Comparison of ENCODE assay signal across 12 cellular contexts in the genomic region with DNA sequence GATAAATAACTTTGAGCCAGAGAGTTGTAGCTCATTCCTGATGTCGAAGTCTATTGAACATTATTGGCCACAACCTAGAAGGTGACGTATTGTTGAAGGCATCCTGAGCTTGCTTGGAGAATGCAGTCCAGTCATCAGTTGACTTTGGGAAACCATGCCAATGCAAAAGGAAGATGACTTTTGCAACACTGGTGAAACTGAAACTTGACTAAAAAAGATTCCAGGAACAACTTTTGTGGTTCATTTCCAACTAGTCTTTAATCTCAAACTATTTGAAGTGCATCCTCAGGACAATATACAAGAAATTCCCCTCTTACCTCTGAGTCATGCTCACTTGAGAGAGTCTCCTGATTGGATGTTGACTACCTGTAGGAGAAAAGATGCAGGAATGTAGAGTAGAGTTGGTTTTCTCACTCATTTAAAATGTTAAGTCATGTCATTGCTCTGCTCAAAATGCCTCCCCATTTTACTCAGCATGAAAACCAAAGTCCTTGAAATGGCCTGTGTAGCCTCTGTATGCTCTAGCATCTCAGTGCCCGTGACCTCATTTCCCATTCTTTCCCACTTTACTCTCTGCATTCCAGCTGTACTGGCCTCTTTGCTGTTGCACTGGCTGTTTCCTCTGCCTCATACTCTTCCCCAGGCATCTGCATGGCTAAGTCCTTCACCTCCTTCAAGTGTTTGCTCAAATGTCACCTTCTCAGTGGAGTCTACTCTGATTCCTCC. TPM values are rescaled to one million over a fixed set of nuclear protein-coding genes. Genes with fewer than 3 reads are reported as not detected.
DNase-seq lines count a peak whose midpoint lies in the region; ATAC-seq and TF ChIP-seq lines count a peak whose summit lies in the region.
"Had no signal": no experiment of that assay in that cellular context is flagged by ENCODE, and none has a peak within 500 bp of the region (broad histone marks: within the 10 kb centered on the region; RNA-seq: fewer than 3 reads in every experiment).

No MANE protein-coding gene starts in this region.

- H3K36me3 ChIP-seq in breast epithelium = no peaks in the 10 kb centered on the region

- H3K9me3 Mint-ChIP-seq in MCF 10A (ENCODE audit: unreplicated experiment) = no peaks in the 10 kb centered on the region
- no peaks in the 10 kb centered on the region for H3K9me3 Mint-ChIP-seq in stimulated activated memory B cell treated with anti-CD40 and anti-IgM and Interleukin-4, amounts not matched to agents 10 μg/mL and 1 μg/mL and 100 μg/mL, for 72 hours
- H3K9me3 Mint-ChIP-seq: CD8-positive, alpha-beta T cell; IgD-negative memory B cell had no signal

- H3K4me3 Mint-ChIP-seq in MCF 10A (ENCODE audit: unreplicated experiment) = no peak overlapping the region
- no peak overlapping the region for H3K4me3 Mint-ChIP-seq in stimulated activated memory B cell treated with anti-CD40 and anti-IgM and Interleukin-4, amounts not matched to agents 10 μg/mL and 1 μg/mL and 100 μg/mL, for 72 hours
- H3K4me3 Mint-ChIP-seq: CD8-positive, alpha-beta T cell; IgD-negative memory B cell had no signal

- H3K27ac Mint-ChIP-seq in MCF 10A (ENCODE audit: low read depth, unreplicated experiment) = no peak overlapping the region
- H3K27ac Mint-ChIP-seq in stimulated activated memory B cell treated with anti-CD40 and anti-IgM and Interleukin-4, amounts not matched to agents 10 μg/mL and 1 μg/mL and 100 μg/mL, for 72 hours = no peak overlapping the region
- H3K27ac Mint-ChIP-seq: CD8-positive, alpha-beta T cell had no signal

- no peaks in the 10 kb centered on the region for H3K9me3 ChIP-seq in breast epithelium

- H3K4me3 ChIP-seq in breast epithelium (no peak overlapping the region), fibroblast of pulmonary artery (replicated peaks; ENCODE audit: low read depth, low read length) (no peak overlapping the region)

- peaks cover 21% of the 10 kb centered on the region for H3K4me1 Mint-ChIP-seq in MCF 10A (ENCODE audit: insufficient read depth, unreplicated experiment)
- H3K4me1 Mint-ChIP-seq in stimulated activated memory B cell treated with anti-CD40 and anti-IgM and Interleukin-4, amounts not matched to agents 10 μg/mL and 1 μg/mL and 100 μg/mL, for 72 hours = peaks cover 7% of the 10 kb centered on the region

- ATAC-seq in stimulated activated memory B cell treated with anti-CD40 and anti-IgM and Interleukin-4, amounts not matched to agents 10 μg/mL and 1 μg/mL and 100 μg/mL, for 72 hours = no peak
- no peak for ATAC-seq in GM19035 (IDR thresholded peaks at IDR 0.05; ENCODE audit: unreplicated experiment)
- ATAC-seq: CD8-positive, alpha-beta T cell had no signal

- intact Hi-C loops in MCF 10A (cut with micrococcal nuclease) = loop anchor here (5.0 kb wide), 1 partner anchor 54 kb away; no protein-coding TSS in a partner anchor
- intact Hi-C loops in breast epithelium (cut with DNase I; ENCODE audit: low total_unique reads) = no loop called here

- no peaks in the 10 kb centered on the region for H3K27me3 Mint-ChIP-seq in MCF 10A (ENCODE audit: insufficient read depth, unreplicated experiment)
- peaks cover 6% of the 10 kb centered on the region for H3K27me3 Mint-ChIP-seq in stimulated activated memory B cell treated with anti-CD40 and anti-IgM and Interleukin-4, amounts not matched to agents 10 μg/mL and 1 μg/mL and 100 μg/mL, for 72 hours
- H3K27me3 Mint-ChIP-seq: IgD-negative memory B cell had no signal

- DNase-seq in MCF 10A (ENCODE audit: unreplicated experiment) (peak; percentile 77), breast epithelium (ENCODE audit: low spot score in 2 of 2) (no peak), RPMI7951 (ENCODE audit: low read depth) (peak; percentile 71), fibroblast of pulmonary artery (ENCODE audit: low read depth) (peak; percentile 22), HPDE6-E6E7 (ENCODE audit: extremely low spot score) (no peak), Kasumi-1 (lab: John Stamatoyannopoulos, UW) (no peak)
- DNase-seq: amniotic stem cell; CD8-positive, alpha-beta T cell; NCI-H526 treated with DMSO at 0.1 percent for 48 hours had no signal

- peaks cover 28% of the 10 kb centered on the region for H3K36me3 Mint-ChIP-seq in MCF 10A (ENCODE audit: insufficient read depth, unreplicated experiment)
- H3K36me3 Mint-ChIP-seq in stimulated activated memory B cell treated with anti-CD40 and anti-IgM and Interleukin-4, amounts not matched to agents 10 μg/mL and 1 μg/mL and 100 μg/mL, for 72 hours = peaks cover 5% of the 10 kb centered on the region

- H3K27ac ChIP-seq in breast epithelium = no peak overlapping the region

- no TSS peak for BruUV-seq in MCF 10A (replicated peaks; lab: Mats Ljungman, UMichigan)

- CTCF ChIA-PET in MCF 10A (lab: Yijun Ruan, JAX) = no interaction called here

- no peak for TF ChIP-seq POLR2A in breast epithelium (IDR thresholded peaks at IDR 0.05)

- TF ChIP-seq CTCF in MCF 10A (IDR thresholded peaks at IDR 0.05; ENCODE audit: unreplicated experiment) (no peak), breast epithelium (IDR thresholded peaks at IDR 0.05) (no peak), fibroblast of pulmonary artery (IDR thresholded peaks at IDR 0.05; ENCODE audit: low read length, missing control alignments) (no peak)

- H3K27me3 ChIP-seq in breast epithelium = no peaks in the 10 kb centered on the region

- POLR2A ChIA-PET in MCF 10A (lab: Yijun Ruan, JAX) = interaction anchor here (0.5 to 1.0 kb wide), 2 partner anchors 21 to 142 kb away, joined by 3 to 5 read pairs; no protein-coding TSS in a partner anchor

- no peaks in the 10 kb centered on the region for H3K4me1 ChIP-seq in breast epithelium

RNA-seq across cellular contexts. Expression of a gene that starts 24.4 kb away (rescaled TPM):
- total RNA-seq in MCF 10A (2022) = 12.2 and 16.6 TPM in 2 replicates
- total RNA-seq in breast epithelium = 10 to 100 TPM; 23.3 to 49.5 (median 23.5) TPM
- total RNA-seq in RPMI7951 (2014; rRNA removed; shearing (Covaris generic)) = 8.5 and 10.9 TPM in 2 replicates

RNA-seq across cellular contexts. Expression of a gene that starts 24.4 kb away (rescaled TPM):
- total RNA-seq in MCF 10A (2022) (63.1 and 66.9 TPM in 2 replicates), breast epithelium (100 to 1,000 TPM in 1 of 3 donors, 10 to 100 TPM in 2; 71.1 to 103 (median 75.5) TPM)
- 42.7 and 56.4 TPM in 2 replicates for total RNA-seq in RPMI7951 (2014; rRNA removed; shearing (Covaris generic))

Comparison
In these comparisons a context has a peak if more than half of its experiments do, and no peak if none do; other contexts are left out.
1. DNase-seq: peak in MCF 10A (single experiment), RPMI7951 (single experiment) and fibroblast of pulmonary artery (single experiment); none in breast epithelium (0 of 2), HPDE6-E6E7 (single experiment) and Kasumi-1 (0 of 2).